ENCODE assay signal across 36 cellular contexts in genomic region chr20:44395963-44396340, GRCh38. TPM values are rescaled to one million over a fixed set of nuclear protein-coding genes. Genes with fewer than 3 reads are reported as not detected.
"Had no signal": no experiment of that assay in that cellular context is flagged by ENCODE, and none has a peak within 500 bp of the region (broad histone marks: within the 10 kb centered on the region; RNA-seq: fewer than 3 reads in every experiment).

No MANE protein-coding gene starts in this region.

- H3K4me3 ChIP-seq: ascending aorta, breast epithelium, cardiac muscle cell, coronary artery, dorsolateral prefrontal cortex, esophagus muscularis mucosa, gastrocnemius medialis, heart left ventricle had no signal

- H3K36me3 Mint-ChIP-seq: activated naive CD4-positive, alpha-beta T cell treated with anti-CD3 and anti-CD28 coated beads, Interleukin-2, amount 10 ng/mL, durations not matched to agents 7 days and 5 days; activated naive CD4-positive, alpha-beta T cell treated with anti-CD3 and anti-CD28 coated beads, Interleukin-2, amount 50 U/mL, for 72 hours; activated naive CD8-positive, alpha-beta T cell treated with anti-CD3 and anti-CD28 coated beads, Interleukin-2, amount 10 ng/mL, durations not matched to agents 7 days and 5 days; brain; WTC11 had no signal

- H3K27ac Mint-ChIP-seq: activated CD4-positive, alpha-beta memory T cell treated with anti-CD3 and anti-CD28 coated beads, Interleukin-2, amount 10 ng/mL, durations not matched to agents 7 days and 5 days; activated CD4-positive, alpha-beta T cell treated with anti-CD3 and anti-CD28 coated beads, Interleukin-2, amount 10 ng/mL, durations not matched to agents 7 days and 5 days; activated naive CD4-positive, alpha-beta T cell treated with anti-CD3 and anti-CD28 coated beads, Interleukin-2, amount 10 ng/mL, durations not matched to agents 7 days and 5 days; activated naive CD4-positive, alpha-beta T cell treated with anti-CD3 and anti-CD28 coated beads, Interleukin-2, amount 50 U/mL, for 72 hours; activated naive CD8-positive, alpha-beta T cell treated with anti-CD3 and anti-CD28 coated beads, Interleukin-2, amount 10 ng/mL, durations not matched to agents 7 days and 5 days; activated T-cell treated with anti-CD3 and anti-CD28 coated beads, Interleukin-2, amount 50 U/mL, for 24 hours; activated T-cell treated with anti-CD3 and anti-CD28 coated beads, Interleukin-2, amount 50 U/mL, for 72 hours; brain; dendritic cell treated with granulocyte-macrophage colony-stimulating factor and Interleukin-4, amounts not matched to agents 40 ng/mL and 50 ng/mL, for 4 days; effector memory CD8-positive, alpha-beta T cell; T-helper 17 cell; T-helper 2 cell treated with Interferon-gamma antibody and Interleukin-4, amounts not matched to agents 5 μg/mL and 100 μg/mL, for 36 hours; WTC11 had no signal

- H3K27me3 ChIP-seq: ascending aorta, breast epithelium, cardiac muscle cell, dorsolateral prefrontal cortex, gastrocnemius medialis had no signal

- H3K9me3 ChIP-seq: ascending aorta, breast epithelium, esophagus muscularis mucosa, gastrocnemius medialis, heart left ventricle had no signal

- H3K4me1 Mint-ChIP-seq: activated CD4-positive, alpha-beta memory T cell treated with anti-CD3 and anti-CD28 coated beads, Interleukin-2, amount 10 ng/mL, durations not matched to agents 7 days and 5 days; activated CD4-positive, alpha-beta T cell treated with anti-CD3 and anti-CD28 coated beads, Interleukin-2, amount 10 ng/mL, durations not matched to agents 7 days and 5 days; activated naive CD4-positive, alpha-beta T cell treated with anti-CD3 and anti-CD28 coated beads, Interleukin-2, amount 10 ng/mL, durations not matched to agents 7 days and 5 days; activated naive CD8-positive, alpha-beta T cell treated with anti-CD3 and anti-CD28 coated beads, Interleukin-2, amount 10 ng/mL, durations not matched to agents 7 days and 5 days; brain; WTC11 had no signal

- H3K27me3 Mint-ChIP-seq: activated T-cell treated with anti-CD3 and anti-CD28 coated beads, Interleukin-2, amount 50 U/mL, for 24 hours; dendritic cell treated with granulocyte-macrophage colony-stimulating factor and Interleukin-4, amounts not matched to agents 40 ng/mL and 50 ng/mL, for 4 days had no signal

- DNase-seq: activated CD4-positive, alpha-beta memory T cell treated with anti-CD3 and anti-CD28 coated beads, Interleukin-2, amount 10 ng/mL, durations not matched to agents 7 days and 5 days; activated CD4-positive, alpha-beta T cell treated with anti-CD3 and anti-CD28 coated beads for 1 hour; activated CD4-positive, alpha-beta T cell treated with anti-CD3 and anti-CD28 coated beads for 4 hours; activated CD4-positive, alpha-beta T cell treated with anti-CD3 and anti-CD28 coated beads, Interleukin-2, amount 10 ng/mL, durations not matched to agents 7 days and 5 days; activated CD4-positive, alpha-beta T cell treated with anti-CD3 and anti-CD28 coated beads, Interleukin-2, amount 50 U/mL, for 4 hours; activated CD8-positive, alpha-beta memory T cell treated with anti-CD3 and anti-CD28 coated beads, Interleukin-2, amount 50 U/mL, for 48 hours; activated gamma-delta T cell; activated naive CD4-positive, alpha-beta T cell; activated naive CD4-positive, alpha-beta T cell treated with anti-CD3 and anti-CD28 coated beads, Interleukin-2, amount 10 ng/mL, durations not matched to agents 7 days and 5 days; activated naive CD8-positive, alpha-beta T cell treated with anti-CD3 and anti-CD28 coated beads, Interleukin-2, amount 10 ng/mL, durations not matched to agents 7 days and 5 days; activated T-cell treated with anti-CD3 and anti-CD28 coated beads for 4 hours; activated T-cell treated with anti-CD3 and anti-CD28 coated beads, Interleukin-2, amount 50 U/mL, for 24 hours; activated T-cell treated with anti-CD3 and anti-CD28 coated beads, Interleukin-2, amount 50 U/mL, for 72 hours; central memory CD4-positive, alpha-beta T cell; cerebellar nuclear complex; dorsolateral prefrontal cortex; effector CD4-positive, alpha-beta T cell; effector memory CD8-positive, alpha-beta T cell; foreskin keratinocyte; gastrocnemius medialis; glutamatergic neuron; heart left ventricle; T-helper 1 cell; T-helper 17 cell; T1000 had no signal

- H3K9me3 Mint-ChIP-seq: activated CD4-positive, alpha-beta memory T cell treated with anti-CD3 and anti-CD28 coated beads, Interleukin-2, amount 10 ng/mL, durations not matched to agents 7 days and 5 days; activated CD4-positive, alpha-beta T cell treated with anti-CD3 and anti-CD28 coated beads, Interleukin-2, amount 10 ng/mL, durations not matched to agents 7 days and 5 days; activated naive CD4-positive, alpha-beta T cell treated with anti-CD3 and anti-CD28 coated beads, Interleukin-2, amount 10 ng/mL, durations not matched to agents 7 days and 5 days; activated naive CD4-positive, alpha-beta T cell treated with anti-CD3 and anti-CD28 coated beads, Interleukin-2, amount 50 U/mL, for 72 hours; activated naive CD8-positive, alpha-beta T cell treated with anti-CD3 and anti-CD28 coated beads, Interleukin-2, amount 10 ng/mL, durations not matched to agents 7 days and 5 days; activated T-cell treated with anti-CD3 and anti-CD28 coated beads, Interleukin-2, amount 50 U/mL, for 24 hours; activated T-cell treated with anti-CD3 and anti-CD28 coated beads, Interleukin-2, amount 50 U/mL, for 72 hours; brain; dendritic cell treated with granulocyte-macrophage colony-stimulating factor and Interleukin-4, amounts not matched to agents 40 ng/mL and 50 ng/mL, for 4 days; effector memory CD8-positive, alpha-beta T cell; T-helper 2 cell treated with Interferon-gamma antibody and Interleukin-4, amounts not matched to agents 5 μg/mL and 100 μg/mL, for 36 hours; WTC11 had no signal

- H3K36me3 ChIP-seq: ascending aorta, breast epithelium, cardiac muscle cell, esophagus muscularis mucosa, gastrocnemius medialis, heart left ventricle had no signal

- H3K4me1 ChIP-seq: ascending aorta, breast epithelium, esophagus muscularis mucosa, gastrocnemius medialis, heart left ventricle had no signal

- ATAC-seq: activated naive CD4-positive, alpha-beta T cell treated with anti-CD3 and anti-CD28 coated beads, Interleukin-2, amount 50 U/mL, for 72 hours; activated T-cell treated with anti-CD3 and anti-CD28 coated beads, Interleukin-2, amount 50 U/mL, for 72 hours; effector memory CD8-positive, alpha-beta T cell; foreskin keratinocyte; gastrocnemius medialis; heart left ventricle; T-helper 17 cell had no signal

- H3K4me3 Mint-ChIP-seq: activated CD4-positive, alpha-beta memory T cell treated with anti-CD3 and anti-CD28 coated beads, Interleukin-2, amount 10 ng/mL, durations not matched to agents 7 days and 5 days; activated CD4-positive, alpha-beta T cell treated with anti-CD3 and anti-CD28 coated beads, Interleukin-2, amount 10 ng/mL, durations not matched to agents 7 days and 5 days; activated naive CD4-positive, alpha-beta T cell treated with anti-CD3 and anti-CD28 coated beads, Interleukin-2, amount 10 ng/mL, durations not matched to agents 7 days and 5 days; activated naive CD8-positive, alpha-beta T cell treated with anti-CD3 and anti-CD28 coated beads, Interleukin-2, amount 10 ng/mL, durations not matched to agents 7 days and 5 days; activated T-cell treated with anti-CD3 and anti-CD28 coated beads, Interleukin-2, amount 50 U/mL, for 24 hours; activated T-cell treated with anti-CD3 and anti-CD28 coated beads, Interleukin-2, amount 50 U/mL, for 72 hours; brain; dendritic cell treated with granulocyte-macrophage colony-stimulating factor and Interleukin-4, amounts not matched to agents 40 ng/mL and 50 ng/mL, for 4 days; effector memory CD8-positive, alpha-beta T cell; T-helper 17 cell; T-helper 2 cell treated with Interferon-gamma antibody and Interleukin-4, amounts not matched to agents 5 μg/mL and 100 μg/mL, for 36 hours; WTC11 had no signal

- H3K27ac ChIP-seq: ascending aorta, breast epithelium, cardiac muscle cell, coronary artery, dorsolateral prefrontal cortex, esophagus muscularis mucosa, foreskin keratinocyte, gastrocnemius medialis, heart left ventricle, VCaP had no signal

RNA-seq across cellular contexts. Expression of gene HNF4A, which starts 40.5 kb away (rescaled TPM):
- total RNA-seq: activated CD4-positive, alpha-beta memory T cell treated with anti-CD3 and anti-CD28 coated beads, Interleukin-2, amount 10 ng/mL, durations not matched to agents 7 days and 5 days; activated CD4-positive, alpha-beta T cell treated with anti-CD3 and anti-CD28 coated beads, Interleukin-2, amount 10 ng/mL, durations not matched to agents 7 days and 5 days; activated naive CD4-positive, alpha-beta T cell treated with anti-CD3 and anti-CD28 coated beads, Interleukin-2, amount 50 U/mL, for 72 hours; activated naive CD8-positive, alpha-beta T cell treated with anti-CD3 and anti-CD28 coated beads, Interleukin-2, amount 10 ng/mL, durations not matched to agents 7 days and 5 days; activated T-cell treated with anti-CD3 and anti-CD28 coated beads, Interleukin-2, amount 50 U/mL, for 72 hours; ascending aorta; foreskin keratinocyte; heart left ventricle; T-helper 17 cell had no signal
- polyA plus RNA-seq: cardiac muscle cell, foreskin keratinocyte had no signal

RNA-seq across cellular contexts. Expression of gene R3HDML, which starts 59.1 kb away (rescaled TPM):
- total RNA-seq: activated CD4-positive, alpha-beta memory T cell treated with anti-CD3 and anti-CD28 coated beads, Interleukin-2, amount 10 ng/mL, durations not matched to agents 7 days and 5 days; activated CD4-positive, alpha-beta T cell treated with anti-CD3 and anti-CD28 coated beads, Interleukin-2, amount 10 ng/mL, durations not matched to agents 7 days and 5 days; activated naive CD4-positive, alpha-beta T cell treated with anti-CD3 and anti-CD28 coated beads, Interleukin-2, amount 50 U/mL, for 72 hours; activated naive CD8-positive, alpha-beta T cell treated with anti-CD3 and anti-CD28 coated beads, Interleukin-2, amount 10 ng/mL, durations not matched to agents 7 days and 5 days; activated T-cell treated with anti-CD3 and anti-CD28 coated beads, Interleukin-2, amount 50 U/mL, for 72 hours; ascending aorta; breast epithelium; cardiac muscle cell; dorsolateral prefrontal cortex; esophagus muscularis mucosa; foreskin keratinocyte; gastrocnemius medialis; heart left ventricle; T-helper 17 cell; WTC11 had no signal
- polyA plus RNA-seq: cardiac muscle cell, foreskin keratinocyte, heart left ventricle had no signal
